Comparison of ENCODE assay signal across 14 cellular contexts in the genomic region with DNA sequence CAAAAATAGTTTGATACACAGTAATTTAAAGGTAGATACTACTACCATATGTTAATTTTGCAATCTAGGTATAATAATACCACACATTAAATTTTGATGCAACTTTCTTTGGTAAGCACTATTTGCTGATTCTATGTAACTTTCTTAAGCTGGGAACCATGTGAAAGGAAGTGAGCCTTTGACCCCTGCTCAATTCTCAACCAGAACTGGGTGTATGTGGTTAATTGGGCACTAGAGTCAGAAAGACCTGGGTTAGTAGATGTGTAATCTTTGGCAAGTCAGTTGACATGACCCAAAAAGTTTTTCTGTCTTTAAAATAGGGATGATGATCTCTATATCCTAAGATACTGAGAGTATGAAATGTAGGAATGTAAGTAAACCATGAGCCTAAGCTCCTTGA. TPM values are rescaled to one million over a fixed set of nuclear protein-coding genes. Genes with fewer than 3 reads are reported as not detected.
A peak's percentile ranks its signal among the peaks of the same experiment; 100 is the strongest.
DNase-seq lines count a peak whose midpoint lies in the region; ATAC-seq lines count a peak whose summit lies in the region.
"Had no signal": no experiment of that assay in that cellular context is flagged by ENCODE, and none has a peak within 500 bp of the region (broad histone marks: within the 10 kb centered on the region; RNA-seq: fewer than 3 reads in every experiment).

No MANE protein-coding gene starts in this region.

- CTCF ChIA-PET in activated CD4-positive, alpha-beta T cell treated with anti-CD3 and anti-CD28 coated beads for 36 hours (lab: Charles Lee) = interaction anchor here (0.7 to 1.5 kb wide), 3 partner anchors 18 to 434 kb away, joined by 3 to 5 read pairs (median 3); no protein-coding TSS in a partner anchor

- peak overlapping the region; percentile 56 for H3K4me3 Mint-ChIP-seq in T-helper 17 cell
- H3K4me3 Mint-ChIP-seq in activated CD4-positive, alpha-beta T cell treated with anti-CD3 and anti-CD28 coated beads for 36 hours = no peak overlapping the region

- intact Hi-C loops in activated CD4-positive, alpha-beta T cell treated with anti-CD3 and anti-CD28 coated beads for 36 hours (cut with DNase I, micrococcal nuclease) = no loop called here

- H3K27ac Mint-ChIP-seq in T-helper 17 cell = peak overlapping the region; percentile 81
- no peak overlapping the region for H3K27ac Mint-ChIP-seq in activated CD4-positive, alpha-beta T cell treated with anti-CD3 and anti-CD28 coated beads for 36 hours

- H3K36me3 Mint-ChIP-seq in T-helper 17 cell (ENCODE audit: low read depth) = peaks cover 2% of the 10 kb centered on the region
- no peaks in the 10 kb centered on the region for H3K36me3 Mint-ChIP-seq in activated CD4-positive, alpha-beta T cell treated with anti-CD3 and anti-CD28 coated beads for 36 hours (ENCODE audit: low read depth)

- no peaks in the 10 kb centered on the region for H3K9me3 ChIP-seq in T-helper 17 cell (ENCODE audit: control insufficient read depth, low read length, poor library complexity, severe bottlenecking)

- H3K27me3 Mint-ChIP-seq in T-helper 17 cell = no peaks in the 10 kb centered on the region
- no peaks in the 10 kb centered on the region for H3K27me3 Mint-ChIP-seq in activated CD4-positive, alpha-beta T cell treated with anti-CD3 and anti-CD28 coated beads for 36 hours

- POLR2A ChIA-PET in activated CD4-positive, alpha-beta T cell treated with anti-CD3 and anti-CD28 coated beads for 36 hours (lab: Charles Lee) = no interaction called here

- DNase-seq in T-helper 17 cell (no peak), substantia nigra (lab: John Stamatoyannopoulos, UW) (no peak), NCI-H526 treated with DMSO at 0.1 percent for 48 hours (lab: John Stamatoyannopoulos, UW) (no peak)
- no peak for DNase-seq in activated CD4-positive, alpha-beta T cell treated with anti-CD3 and anti-CD28 coated beads for 36 hours
- DNase-seq in activated CD4-positive, CD25-positive, alpha-beta regulatory T cell treated with anti-CD3 and anti-CD28 coated beads, Interleukin-2, amount 50 U/mL, for 72 hours = no peak
- DNase-seq: foreskin melanocyte; NCI-H2081 treated with DMSO at 0.1 percent for 48 hours; stimulated activated CD4-positive, alpha-beta T cell treated with anti-CD3 and anti-CD28 coated beads, Interleukin-4, amount 100 ng/mL, for 4 hours had no signal

- H3K9me3 Mint-ChIP-seq in activated CD4-positive, alpha-beta T cell treated with anti-CD3 and anti-CD28 coated beads for 36 hours (ENCODE audit: low read depth) = no peaks in the 10 kb centered on the region

- peak; percentile 39 for ATAC-seq in GM18517 (IDR thresholded peaks at IDR 0.05; ENCODE audit: unreplicated experiment)
- ATAC-seq in GM19463 (IDR thresholded peaks at IDR 0.05; ENCODE audit: unreplicated experiment) = peak; percentile 51
- ATAC-seq in HG03175 (IDR thresholded peaks at IDR 0.05; ENCODE audit: unreplicated experiment) = peak; percentile 43
- no peak for ATAC-seq in T-helper 17 cell
- ATAC-seq in activated CD4-positive, alpha-beta T cell treated with anti-CD3 and anti-CD28 coated beads for 36 hours = no peak

- peaks cover 8% of the 10 kb centered on the region for H3K4me1 Mint-ChIP-seq in T-helper 17 cell
- H3K4me1 Mint-ChIP-seq in activated CD4-positive, alpha-beta T cell treated with anti-CD3 and anti-CD28 coated beads for 36 hours = peaks cover 10% of the 10 kb centered on the region

- H3K27ac ChIP-seq in substantia nigra (ENCODE audit: low read depth, low read length, poor library complexity, severe bottlenecking) = no peak overlapping the region
- H3K27ac ChIP-seq: KMS-11 had no signal

RNA-seq across cellular contexts. Expression of a gene that starts 22.4 kb away (rescaled TPM):
- 1 to 10 TPM; 7.3 to 9.2 TPM for total RNA-seq in T-helper 17 cell
- 1 to 10 TPM; 1.3 to 2.0 TPM for total RNA-seq in activated CD4-positive, alpha-beta T cell treated with anti-CD3 and anti-CD28 coated beads for 36 hours

RNA-seq across cellular contexts. Expression of a gene that starts 53.3 kb away (rescaled TPM):
- total RNA-seq in T-helper 17 cell = not detected
- total RNA-seq in activated CD4-positive, alpha-beta T cell treated with anti-CD3 and anti-CD28 coated beads for 36 hours = under 1 TPM; 0.26 to 0.57 TPM
- total RNA-seq: pulmonary artery endothelial cell; T-helper 2 cell treated with Interferon-gamma antibody and Interleukin-4, amounts not matched to agents 100 ng/mL and 5 ng/mL, for 36 hours had no signal

Comparison
In these comparisons a context has a peak if more than half of its experiments do, and no peak if none do; other contexts are left out.
1. ATAC-seq: peak in GM18517 (single experiment), GM19463 (single experiment) and HG03175 (single experiment); none in T-helper 17 cell (single experiment) and activated CD4-positive, alpha-beta T cell treated with anti-CD3 and anti-CD28 coated beads for 36 hours (single experiment).